ENCODE assay signal across 9 cellular contexts in the genomic region with DNA sequence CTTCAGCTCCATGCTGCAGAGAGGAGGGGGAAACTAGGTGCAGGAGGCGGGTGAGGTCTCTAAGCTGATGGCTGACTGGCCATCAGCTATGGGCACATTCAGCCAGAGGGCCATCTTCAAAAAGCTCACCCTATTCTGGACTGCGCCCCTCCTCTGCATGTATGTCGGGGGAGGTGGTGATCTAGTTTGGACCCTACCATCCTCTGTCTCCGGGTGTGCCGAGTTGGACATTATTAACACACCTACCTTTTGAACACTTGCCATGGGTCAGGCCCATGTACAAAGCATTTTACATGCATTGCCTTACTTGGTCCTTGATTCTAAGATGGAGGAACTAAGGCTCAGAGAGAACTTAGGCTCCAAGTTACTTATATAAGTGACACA. TPM values are rescaled to one million over a fixed set of nuclear protein-coding genes. Genes with fewer than 3 reads are reported as not detected.
DNase-seq lines count a peak whose midpoint lies in the region; ATAC-seq and TF ChIP-seq lines count a peak whose summit lies in the region.
"Had no signal": no experiment of that assay in that cellular context is flagged by ENCODE, and none has a peak within 500 bp of the region (broad histone marks: within the 10 kb centered on the region; RNA-seq: fewer than 3 reads in every experiment).

No MANE protein-coding gene starts in this region.

- H3K27ac Mint-ChIP-seq in activated naive CD4-positive, alpha-beta T cell treated with anti-CD3 and anti-CD28 coated beads, Interleukin-2, amount 10 ng/mL, durations not matched to agents 7 days and 5 days, result peak overlapping the region; percentile 91

- no peaks in the 10 kb centered on the region for H3K9me3 ChIP-seq in lower lobe of right lung
- no peaks in the 10 kb centered on the region for H3K9me3 ChIP-seq in upper lobe of left lung

- intact Hi-C loops in lower lobe of right lung (cut with DNase I), result no loop called here

- CTCF ChIA-PET in activated naive CD4-positive, alpha-beta T cell treated with anti-CD3 and anti-CD28 coated beads, Interleukin-2, amount 10 ng/mL, durations not matched to agents 7 days and 5 days (lab: Charles Lee), result interaction anchor here (1.3 to 4.1 kb wide), 2 partner anchors 10 to 26 kb away, joined by 3 to 25 read pairs; partner anchors contain the start of gene SEMA3G

- in situ Hi-C loops in astrocyte of the spinal cord (cut with HindIII; ENCODE audit: low sequenced_read_pairs), result no loop called here

- no peaks in the 10 kb centered on the region for H3K27me3 Mint-ChIP-seq in activated naive CD4-positive, alpha-beta T cell treated with anti-CD3 and anti-CD28 coated beads, Interleukin-2, amount 10 ng/mL, durations not matched to agents 7 days and 5 days

- TF ChIP-seq POLR2A in upper lobe of left lung (IDR thresholded peaks at IDR 0.05), result no peak

- H3K4me1 ChIP-seq in lower lobe of right lung, result peaks cover 33% of the 10 kb centered on the region
- peaks cover 23 to 41% (median 32%) of the 10 kb centered on the region in 4 donors for H3K4me1 ChIP-seq in upper lobe of left lung

- H3K4me3 ChIP-seq in astrocyte of the spinal cord (ENCODE audit: low read depth, low read length), result peak overlapping the region; percentile 93
- peak overlapping the region; percentile 74 for H3K4me3 ChIP-seq in lower lobe of right lung
- H3K4me3 ChIP-seq in upper lobe of left lung, result peak overlapping the region in 3 of 4 donors; percentile 81 to 95 (median 85)

- peaks cover 44% of the 10 kb centered on the region for H3K36me3 ChIP-seq in lower lobe of right lung
- H3K36me3 ChIP-seq in upper lobe of left lung, result peaks cover 18 to 43% (median 30%) of the 10 kb centered on the region in 4 donors

- DNase-seq in activated naive CD4-positive, alpha-beta T cell treated with anti-CD3 and anti-CD28 coated beads, Interleukin-2, amount 10 ng/mL, durations not matched to agents 7 days and 5 days, result no peak
- no peak for DNase-seq in activated naive CD4-positive, alpha-beta T cell (lab: John Stamatoyannopoulos, UW)
- DNase-seq in astrocyte of the spinal cord (ENCODE audit: low read depth, low spot score), result no peak
- no peak for DNase-seq in lower lobe of right lung
- no peak for DNase-seq in upper lobe of left lung
- no peak for DNase-seq in HuH-7.5 (ENCODE audit: low spot score)
- DNase-seq in MV-4-11 (lab: John Stamatoyannopoulos, UW), result no peak

- H3K4me1 Mint-ChIP-seq in activated naive CD4-positive, alpha-beta T cell treated with anti-CD3 and anti-CD28 coated beads, Interleukin-2, amount 10 ng/mL, durations not matched to agents 7 days and 5 days, result peaks cover 42% of the 10 kb centered on the region

- H3K27me3 ChIP-seq in lower lobe of right lung (ENCODE audit: low read depth) (no peaks in the 10 kb centered on the region), upper lobe of left lung (no peaks in the 10 kb centered on the region)

- 79 to 84% methylated on average over 5 of the region's 5 CpGs for WGBS in upper lobe of left lung, 2 donors

- H3K4me3 Mint-ChIP-seq in activated naive CD4-positive, alpha-beta T cell treated with anti-CD3 and anti-CD28 coated beads, Interleukin-2, amount 10 ng/mL, durations not matched to agents 7 days and 5 days, result peak overlapping the region; percentile 85

- TF ChIP-seq CTCF in astrocyte of the spinal cord (IDR thresholded peaks at IDR 0.05; ENCODE audit: low read depth, low read length), result no peak
- no peak for TF ChIP-seq CTCF in lower lobe of right lung (IDR thresholded peaks at IDR 0.05)
- no peak for TF ChIP-seq CTCF in upper lobe of left lung (IDR thresholded peaks at IDR 0.05)

- H3K36me3 Mint-ChIP-seq in activated naive CD4-positive, alpha-beta T cell treated with anti-CD3 and anti-CD28 coated beads, Interleukin-2, amount 10 ng/mL, durations not matched to agents 7 days and 5 days, result peaks cover 28% of the 10 kb centered on the region

- no peak for TF ChIP-seq EP300 in upper lobe of left lung (IDR thresholded peaks at IDR 0.05)

- H3K27ac ChIP-seq in lower lobe of right lung (peak overlapping the region; percentile 92), upper lobe of left lung (peak overlapping the region; percentile 85 to 95 (median 90))

- ATAC-seq in lower lobe of right lung (no peak), upper lobe of left lung (ENCODE audit: low FRiP score in 2 of 2) (no peak), GM21723 (IDR thresholded peaks at IDR 0.05; ENCODE audit: unreplicated experiment) (no peak)

- no peaks in the 10 kb centered on the region for H3K9me3 Mint-ChIP-seq in activated naive CD4-positive, alpha-beta T cell treated with anti-CD3 and anti-CD28 coated beads, Interleukin-2, amount 10 ng/mL, durations not matched to agents 7 days and 5 days

RNA-seq across cellular contexts. Expression of gene NISCH, which starts 1.4 kb away (rescaled TPM):
- total RNA-seq in lower lobe of right lung (90.2 TPM), upper lobe of left lung (100 to 1,000 TPM in 2 of 6 donors, 10 to 100 TPM in 4; 60.7 to 288 (median 83.0) TPM)

RNA-seq across cellular contexts. Expression of gene TNNC1, which starts 3.0 kb away (rescaled TPM):
- total RNA-seq in lower lobe of right lung (44.0 TPM), upper lobe of left lung (100 to 1,000 TPM in 4 of 6 donors, 10 to 100 TPM in 2; 28.3 to 196 (median 122) TPM)
- total RNA-seq: M059J had no signal

RNA-seq across cellular contexts. Expression of gene SEMA3G, which starts 11.9 kb away (rescaled TPM):
- total RNA-seq in lower lobe of right lung (23.6 TPM), upper lobe of left lung (10 to 100 TPM in 5 of 6 donors, 1 to 10 TPM in 1; 5.1 to 69.0 (median 20.7) TPM)

RNA-seq across cellular contexts. Expression of gene STAB1, which starts 38.3 kb away (rescaled TPM):
- 133 TPM for total RNA-seq in lower lobe of right lung
- total RNA-seq in upper lobe of left lung, result 100 to 1,000 TPM in 4 of 6 donors, 10 to 100 TPM in 2; 42.9 to 259 (median 125) TPM
- total RNA-seq: M059J had no signal

RNA-seq across cellular contexts. Expression of gene PHF7, which starts 46.3 kb away (rescaled TPM):
- total RNA-seq in lower lobe of right lung, result 7.7 TPM
- 10 to 100 TPM in 3 of 6 donors, 1 to 10 TPM in 3; 5.6 to 14.8 (median 10.0) TPM for total RNA-seq in upper lobe of left lung
